ENCODE assay signal across 13 cellular contexts in the genomic region with DNA sequence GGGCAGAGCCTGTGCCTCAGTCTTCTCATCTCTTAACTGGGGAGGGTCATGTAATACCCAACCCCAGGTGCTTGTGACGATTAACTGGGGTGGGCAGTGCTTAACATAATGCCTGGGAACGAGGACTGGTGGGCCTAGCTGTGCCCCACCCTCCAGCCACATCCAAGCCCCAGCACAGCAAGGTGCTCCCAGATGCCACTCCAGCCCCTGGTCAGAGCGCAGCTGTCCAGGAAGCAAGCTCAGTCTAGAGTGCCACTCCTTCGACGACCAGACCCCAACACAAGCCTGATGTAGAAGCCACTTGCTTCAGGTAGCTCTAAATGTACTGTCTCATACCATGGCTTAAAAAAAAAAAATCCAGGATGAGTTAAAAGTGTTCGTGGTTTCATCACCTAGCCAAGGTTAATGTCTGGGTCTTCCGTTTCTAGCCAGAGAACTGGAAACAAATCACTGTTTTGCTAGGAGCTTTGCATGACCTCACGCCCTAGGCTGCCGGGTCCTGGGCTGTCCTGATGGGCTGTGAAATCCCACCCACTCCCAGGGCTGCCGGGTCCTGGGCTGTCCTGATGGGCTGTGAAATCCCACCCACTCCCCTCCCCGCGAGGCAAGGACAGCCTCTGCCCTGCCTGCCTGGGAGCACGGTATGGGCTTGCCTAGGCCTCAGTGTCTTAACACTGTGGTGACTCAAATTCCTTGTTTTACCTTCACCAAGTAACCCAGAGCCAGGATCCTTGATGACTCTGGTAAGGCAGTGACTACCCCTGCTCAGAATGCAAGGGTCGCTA. TPM values are rescaled to one million over a fixed set of nuclear protein-coding genes. Genes with fewer than 3 reads are reported as not detected.
DNase-seq lines count a peak whose midpoint lies in the region; ATAC-seq and TF ChIP-seq lines count a peak whose summit lies in the region.
"Had no signal": no experiment of that assay in that cellular context is flagged by ENCODE, and none has a peak within 500 bp of the region (broad histone marks: within the 10 kb centered on the region; RNA-seq: fewer than 3 reads in every experiment).

No MANE protein-coding gene starts in this region.

- no peaks in the 10 kb centered on the region for H3K9me3 ChIP-seq in SK-N-SH
- H3K9me3 ChIP-seq: esophagus muscularis mucosa, MG63 had no signal

- no peak overlapping the region for H3K4me3 ChIP-seq in SK-N-SH (ENCODE audit: low read depth in 2 of 2, low read length in 1 of 2)
- H3K4me3 ChIP-seq: esophagus muscularis mucosa, MG63 had no signal

- in situ Hi-C loops in G401 (cut with HindIII; ENCODE audit: low sequenced_read_pairs) = no loop called here

- WGBS in SK-N-SH (ENCODE audit: low lambda C conversion rate) = 76% methylated on average over 10 of the region's 14 CpGs

- no peak overlapping the region for H2AFZ ChIP-seq in SK-N-SH (ENCODE audit: low read depth)

- intact Hi-C loops in activated CD8-positive, alpha-beta T cell treated with anti-CD3 and anti-CD28 coated beads for 36 hours (cut with micrococcal nuclease) = no loop called here

- no peak for TF ChIP-seq EP300 in SK-N-SH (IDR thresholded peaks at IDR 0.05; ENCODE audit: borderline replicate concordance in 1 of 2, low read depth in 1 of 2, low read length in 1 of 2)

- H3K36me3 Mint-ChIP-seq in activated CD8-positive, alpha-beta T cell treated with anti-CD3 and anti-CD28 coated beads for 36 hours (ENCODE audit: low read depth) = peaks cover 6% of the 10 kb centered on the region

- H3K9me3 Mint-ChIP-seq in activated CD8-positive, alpha-beta T cell treated with anti-CD3 and anti-CD28 coated beads for 36 hours = no peaks in the 10 kb centered on the region

- H3K4me3 Mint-ChIP-seq in activated CD8-positive, alpha-beta T cell treated with anti-CD3 and anti-CD28 coated beads for 36 hours = no peak overlapping the region

- peaks cover under 1% of the 10 kb centered on the region; the same call in 1 of the 2 replicates for H3K79me2 ChIP-seq in SK-N-SH (ENCODE audit: insufficient read depth)

- no peak overlapping the region for H3K4me2 ChIP-seq in SK-N-SH

- H3F3A ChIP-seq in SK-N-SH (replicated peaks; ENCODE audit: insufficient read depth) = peaks cover 7% of the 10 kb centered on the region

- H3K9me2 ChIP-seq in SK-N-SH = no peaks in the 10 kb centered on the region

- no peak overlapping the region for H3K27ac Mint-ChIP-seq in activated CD8-positive, alpha-beta T cell treated with anti-CD3 and anti-CD28 coated beads for 36 hours

- TF ChIP-seq CTCF in SK-N-SH (IDR thresholded peaks at IDR 0.05) = no peak
- TF ChIP-seq CTCF in activated CD8-positive, alpha-beta T cell treated with anti-CD3 and anti-CD28 coated beads for 36 hours (IDR thresholded peaks at IDR 0.05) = no peak
- TF ChIP-seq CTCF in foreskin keratinocyte (conservative IDR thresholded peaks at IDR 0.05) = no peak

- H3K27me3 Mint-ChIP-seq in activated CD8-positive, alpha-beta T cell treated with anti-CD3 and anti-CD28 coated beads for 36 hours = no peaks in the 10 kb centered on the region

- peaks cover 3 to 28% of the 10 kb centered on the region in 2 experiments for H3K36me3 ChIP-seq in SK-N-SH (replicated peaks in 1 of 2; ENCODE audit: control insufficient read depth in 1 of 2, insufficient read depth in 2 of 2, low read length in 1 of 2)
- H3K36me3 ChIP-seq: MG63 had no signal

- H3K27me3 ChIP-seq in SK-N-SH (ENCODE audit: insufficient read depth) = no peaks in the 10 kb centered on the region
- H3K27me3 ChIP-seq in foreskin keratinocyte = no peaks in the 10 kb centered on the region
- H3K27me3 ChIP-seq: esophagus muscularis mucosa, MG63 had no signal

- no peak for TF ChIP-seq RAD21 in SK-N-SH (IDR thresholded peaks at IDR 0.05; ENCODE audit: low read length)

- DNase-seq in SK-N-SH (no peak), foreskin keratinocyte (peak; percentile 36 to 48), renal cortical epithelial cell (ENCODE audit: low read depth) (peak; percentile 70), G401 (ENCODE audit: low spot score) (no peak)
- DNase-seq in activated CD8-positive, alpha-beta T cell treated with anti-CD3 and anti-CD28 coated beads for 36 hours = no peak
- DNase-seq: MG63; midbrain; NK-92 treated with Interleukin-12 subunit alpha and Interleukin-12 subunit beta, amount 100 ng/mL, for 24 hours; small intestine had no signal

- H3K27ac ChIP-seq in SK-N-SH (ENCODE audit: low read depth in 2 of 2, low read length in 1 of 2) (no peak overlapping the region), foreskin keratinocyte (no peak overlapping the region)
- H3K27ac ChIP-seq: esophagus muscularis mucosa had no signal

- H4K20me1 ChIP-seq in SK-N-SH (ENCODE audit: insufficient read depth) = no peaks in the 10 kb centered on the region

- POLR2A ChIA-PET in SK-N-SH (lab: Yijun Ruan, JAX) = no interaction called here
- POLR2A ChIA-PET in activated CD8-positive, alpha-beta T cell treated with anti-CD3 and anti-CD28 coated beads for 36 hours (lab: Charles Lee) = interaction anchor here (1.2 to 1.3 kb wide), 2 partner anchors 17 to 19 kb away, joined by 3 to 6 read pairs; no protein-coding TSS in a partner anchor

- H3K4me1 ChIP-seq in SK-N-SH (ENCODE audit: control insufficient read depth in 1 of 2, insufficient read depth in 2 of 2, low read depth in 1 of 2, low read length in 1 of 2) (no peaks in the 10 kb centered on the region; a peak in 2 of 4 replicates), foreskin keratinocyte (no peaks in the 10 kb centered on the region)

- H3K4me1 Mint-ChIP-seq in activated CD8-positive, alpha-beta T cell treated with anti-CD3 and anti-CD28 coated beads for 36 hours (ENCODE audit: low read depth) = peaks cover 15% of the 10 kb centered on the region

- peak; percentile 45 for ATAC-seq in SK-N-SH treated with all-trans-retinoic acid at 6 μM for 48 hours
- peak; percentile 35 for ATAC-seq in activated CD8-positive, alpha-beta T cell treated with anti-CD3 and anti-CD28 coated beads for 36 hours
- ATAC-seq in foreskin keratinocyte = peak; percentile 27
- ATAC-seq in HG02884 (IDR thresholded peaks at IDR 0.05; ENCODE audit: unreplicated experiment) = no peak
- ATAC-seq in GM18511 (IDR thresholded peaks at IDR 0.05; ENCODE audit: unreplicated experiment) = no peak

- no peak overlapping the region for H3K9ac ChIP-seq in SK-N-SH

- CTCF ChIA-PET in SK-N-SH (lab: Yijun Ruan, JAX) = interaction anchor here (1.3 kb wide), 1 partner anchor 11 kb away, joined by 4 read pairs; no protein-coding TSS in a partner anchor
- CTCF ChIA-PET in activated CD8-positive, alpha-beta T cell treated with anti-CD3 and anti-CD28 coated beads for 36 hours (lab: Charles Lee) = interaction anchor here (1.2 kb wide), 1 partner anchor 8 kb away, joined by 3 read pairs; no protein-coding TSS in a partner anchor

TF ChIP-seq in SK-N-SH treated with all-trans-retinoic acid at 6 μM for 48 hours, 23 proteins besides CTCF, POLR2A, EP300 and RAD21 (continues in another document):
- TF ChIP-seq ISL1 (CRISPR knock-in tag; IDR thresholded peaks at IDR 0.05) = no peak

RNA-seq across cellular contexts. Expression of gene MIEF2, which starts 7.7 kb away (rescaled TPM):
- polyA plus RNA-seq in SK-N-SH (2012; rRNA removed) (12.7 and 16.8 TPM in 2 replicates), foreskin keratinocyte (11.0 and 12.8 TPM in 2 replicates)
- polyA plus RNA-seq in SK-N-SH (2012; cell fraction: cytosol; rRNA removed) = 4.5 and 8.3 TPM in 2 replicates
- 34.8 and 53.1 TPM in 2 replicates for polyA plus RNA-seq in SK-N-SH (2012; cell fraction: nucleus; rRNA removed)
- 1 to 10 TPM; 5.5 to 6.2 TPM for total RNA-seq in activated CD8-positive, alpha-beta T cell treated with anti-CD3 and anti-CD28 coated beads for 36 hours
- total RNA-seq in foreskin keratinocyte (14.7 and 14.9 TPM in 2 replicates), renal cortical epithelial cell (88.2 and 154 TPM in 2 replicates)
- 20.5 and 22.0 TPM in 2 replicates for total RNA-seq in G401 (2014; rRNA removed; shearing (Covaris generic))

RNA-seq across cellular contexts. Expression of gene FLII, which starts 9.6 kb away (rescaled TPM):
- polyA plus RNA-seq in SK-N-SH (2012; rRNA removed) (244 and 254 TPM in 2 replicates), foreskin keratinocyte (551 and 619 TPM in 2 replicates)
- polyA plus RNA-seq in SK-N-SH (2012; cell fraction: cytosol; rRNA removed) = 83.4 and 117 TPM in 2 replicates
- 1,164 and 1,190 TPM in 2 replicates for polyA plus RNA-seq in SK-N-SH (2012; cell fraction: nucleus; rRNA removed)
- total RNA-seq in activated CD8-positive, alpha-beta T cell treated with anti-CD3 and anti-CD28 coated beads for 36 hours = 100 to 1,000 TPM; 276 to 281 TPM
- total RNA-seq in foreskin keratinocyte (494 and 606 TPM in 2 replicates), renal cortical epithelial cell (343 and 451 TPM in 2 replicates)
- total RNA-seq in G401 (2014; rRNA removed; shearing (Covaris generic)) = 321 and 446 TPM in 2 replicates

RNA-seq across cellular contexts. Expression of gene LLGL1, which starts 42.7 kb away (rescaled TPM):
- 29.5 and 31.4 TPM in 2 replicates for polyA plus RNA-seq in SK-N-SH (2012; rRNA removed)
- polyA plus RNA-seq in SK-N-SH (2012; cell fraction: cytosol; rRNA removed) = 10.7 and 20.6 TPM in 2 replicates
- polyA plus RNA-seq in SK-N-SH (2012; cell fraction: nucleus; rRNA removed) = 45.7 and 48.1 TPM in 2 replicates
- 10 to 100 TPM; 15.1 to 17.6 TPM for total RNA-seq in activated CD8-positive, alpha-beta T cell treated with anti-CD3 and anti-CD28 coated beads for 36 hours
- 32.8 and 33.6 TPM in 2 replicates for total RNA-seq in foreskin keratinocyte
- 16.7 and 17.8 TPM in 2 replicates for polyA plus RNA-seq in foreskin keratinocyte
- total RNA-seq in renal cortical epithelial cell = 30.4 and 46.4 TPM in 2 replicates
- total RNA-seq in G401 (2014; rRNA removed; shearing (Covaris generic)) = 67.1 and 74.6 TPM in 2 replicates

RNA-seq across cellular contexts. Expression of gene TOP3A, which starts 46.7 kb away (rescaled TPM):
- polyA plus RNA-seq in SK-N-SH (2012; rRNA removed) (14.4 and 14.7 TPM in 2 replicates), foreskin keratinocyte (11.3 and 12.6 TPM in 2 replicates)
- polyA plus RNA-seq in SK-N-SH (2012; cell fraction: cytosol; rRNA removed) = 10.9 and 11.6 TPM in 2 replicates
- 35.2 and 36.3 TPM in 2 replicates for polyA plus RNA-seq in SK-N-SH (2012; cell fraction: nucleus; rRNA removed)
- 10 to 100 TPM; 61.8 to 65.7 TPM for total RNA-seq in activated CD8-positive, alpha-beta T cell treated with anti-CD3 and anti-CD28 coated beads for 36 hours
- total RNA-seq in foreskin keratinocyte (24.2 and 27.4 TPM in 2 replicates), renal cortical epithelial cell (10.4 and 25.7 TPM in 2 replicates)
- 29.7 and 31.3 TPM in 2 replicates for total RNA-seq in G401 (2014; rRNA removed; shearing (Covaris generic))

RNA-seq across cellular contexts. Expression of gene SMCR8, which starts 47.0 kb away (rescaled TPM):
- polyA plus RNA-seq in SK-N-SH (2012; rRNA removed) (5.6 and 6.2 TPM in 2 replicates), foreskin keratinocyte (2.5 and 2.7 TPM in 2 replicates)
- 3.6 and 4.7 TPM in 2 replicates for polyA plus RNA-seq in SK-N-SH (2012; cell fraction: cytosol; rRNA removed)
- 8.2 and 10.4 TPM in 2 replicates for polyA plus RNA-seq in SK-N-SH (2012; cell fraction: nucleus; rRNA removed)
- total RNA-seq in activated CD8-positive, alpha-beta T cell treated with anti-CD3 and anti-CD28 coated beads for 36 hours = 10 to 100 TPM; 12.9 to 13.7 TPM
- total RNA-seq in foreskin keratinocyte (14.0 and 15.5 TPM in 2 replicates), renal cortical epithelial cell (15.1 and 38.8 TPM in 2 replicates)
- total RNA-seq in G401 (2014; rRNA removed; shearing (Covaris generic)) = 12.1 and 17.4 TPM in 2 replicates

Comparison
In these comparisons a context has a peak if more than half of its experiments do, and no peak if none do; other contexts are left out.
1. ATAC-seq: peak in SK-N-SH treated with all-trans-retinoic acid at 6 μM for 48 hours (single experiment), activated CD8-positive, alpha-beta T cell treated with anti-CD3 and anti-CD28 coated beads for 36 hours (single experiment) and foreskin keratinocyte (single experiment); none in HG02884 (single experiment) and GM18511 (single experiment).
2. DNase-seq: peak in foreskin keratinocyte (2 of 2) and renal cortical epithelial cell (single experiment); none in SK-N-SH (single experiment), activated CD8-positive, alpha-beta T cell treated with anti-CD3 and anti-CD28 coated beads for 36 hours (single experiment) and G401 (single experiment).